ENCODE assay signal across 34 cellular contexts in the genomic region with DNA sequence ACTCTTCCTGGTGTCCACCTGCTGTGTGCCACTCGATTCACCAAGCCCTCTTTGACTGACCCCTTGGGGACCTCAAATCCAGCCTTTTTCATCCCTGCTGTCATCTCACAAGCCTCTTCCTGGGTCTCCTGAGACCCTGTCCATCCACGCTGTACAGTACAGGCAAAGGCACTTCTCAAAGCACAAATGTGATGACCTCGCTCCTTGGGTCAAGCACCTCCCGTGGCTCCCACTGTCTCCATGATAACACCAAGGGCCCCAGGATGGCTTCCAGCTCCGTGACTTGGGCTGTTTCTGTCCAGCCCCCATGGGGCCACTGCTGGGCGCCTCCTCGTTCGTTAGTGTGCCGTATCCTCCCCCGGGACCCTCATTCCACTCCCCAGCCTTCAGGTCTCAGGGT. TPM values are rescaled to one million over a fixed set of nuclear protein-coding genes. Genes with fewer than 3 reads are reported as not detected.
DNase-seq lines count a peak whose midpoint lies in the region; ATAC-seq and TF ChIP-seq lines count a peak whose summit lies in the region.
"Had no signal": no experiment of that assay in that cellular context is flagged by ENCODE, and none has a peak within 500 bp of the region (broad histone marks: within the 10 kb centered on the region; RNA-seq: fewer than 3 reads in every experiment).

No MANE protein-coding gene starts in this region.

- H3K79me2 ChIP-seq in HCT116 (ENCODE audit: insufficient read depth, low read length): no peaks in the 10 kb centered on the region
- H3K79me2 ChIP-seq in neural progenitor cell (ENCODE audit: low read depth): peaks cover 37% of the 10 kb centered on the region

- H3K9ac ChIP-seq in HCT116 (ENCODE audit: low read length) (peak overlapping the region; percentile 19; the same call in 1 of the 2 replicates), neural progenitor cell (no peak overlapping the region)

- intact Hi-C loops in HCT116 (cut with micrococcal nuclease): no loop called here
- intact Hi-C loops in activated naive CD4-positive, alpha-beta T cell treated with anti-CD3 and anti-CD28 coated beads for 36 hours (cut with micrococcal nuclease): no loop called here

- CTCF ChIA-PET in HCT116 (lab: Charles Lee): no interaction called here
- CTCF ChIA-PET in activated naive CD4-positive, alpha-beta T cell treated with anti-CD3 and anti-CD28 coated beads for 36 hours (lab: Charles Lee): no interaction called here

- TF ChIP-seq RAD21 in HCT116 (IDR thresholded peaks at IDR 0.05; ENCODE audit: low read depth): no peak

- no TSS peak for BruUV-seq in HCT116 (replicated peaks; lab: Mats Ljungman, UMichigan)

- H2AFZ ChIP-seq in HCT116 (ENCODE audit: low read depth, low read length, poor library complexity, severe bottlenecking) (no peak overlapping the region), neural progenitor cell (replicated peaks) (no peak overlapping the region)

- no peaks in the 10 kb centered on the region for H3K9me2 ChIP-seq in HCT116 (ENCODE audit: insufficient read depth)

- no peak for TF ChIP-seq POLR2A in HCT116 (IDR thresholded peaks at IDR 0.05; ENCODE audit: borderline replicate concordance, extremely low read depth, insufficient read depth, insufficient read length)

- H3K4me1 Mint-ChIP-seq in brain (peaks cover 36% of the 10 kb centered on the region), neural progenitor cell (peaks cover 27% of the 10 kb centered on the region)
- H3K4me1 Mint-ChIP-seq in activated naive CD4-positive, alpha-beta T cell treated with anti-CD3 and anti-CD28 coated beads for 36 hours (ENCODE audit: low read depth): peaks cover 11% of the 10 kb centered on the region

- TF ChIP-seq CTCF in 22Rv1 (IDR thresholded peaks at IDR 0.05) (no peak), HCT116 (IDR thresholded peaks at IDR 0.05 in 2 of 3, conservative IDR thresholded peaks at IDR 0.05 in 1 of 3; ENCODE audit: borderline replicate concordance in 1 of 3, insufficient read depth in 1 of 3, low read depth in 2 of 3, low read length in 2 of 3) (no peak), brain (conservative IDR thresholded peaks at IDR 0.05) (no peak), neural progenitor cell (IDR thresholded peaks at IDR 0.05) (no peak)

- H3K27ac ChIP-seq in 22Rv1 (peak overlapping the region; percentile 64; the same call in 1 of the 2 replicates), HCT116 (ENCODE audit: low read depth, low read length) (peak overlapping the region; percentile 64; the same call in 1 of the 2 replicates), neural progenitor cell (no peak overlapping the region)
- H3K27ac ChIP-seq: right lobe of liver, suprapubic skin, uterus had no signal

- H3K9me3 ChIP-seq in HCT116 (ENCODE audit: control insufficient read depth in 1 of 2, insufficient read depth in 1 of 2, low read depth in 1 of 2, low read length in 2 of 2): no peaks in the 10 kb centered on the region
- H3K9me3 ChIP-seq in neural progenitor cell (ENCODE audit: low read depth): no peaks in the 10 kb centered on the region
- H3K9me3 ChIP-seq: right lobe of liver, suprapubic skin, uterus had no signal

- H3K4me3 ChIP-seq in HCT116 (replicated peaks in 1 of 2; ENCODE audit: low read depth in 1 of 2, low read length in 2 of 2): no peak overlapping the region
- H3K4me3 ChIP-seq in neural progenitor cell: no peak overlapping the region
- H3K4me3 ChIP-seq: dorsolateral prefrontal cortex, right lobe of liver, suprapubic skin, uterus had no signal

- DNase-seq in HCT116 (ENCODE audit: low read depth, low spot score) (no peak), neural progenitor cell (ENCODE audit: low spot score) (no peak), mesenteric fat pad (ENCODE audit: low spot score) (no peak), iPS-NIHi7 (ENCODE audit: extremely low spot score) (no peak)
- no peak for DNase-seq in activated naive CD4-positive, alpha-beta T cell treated with anti-CD3 and anti-CD28 coated beads for 36 hours
- DNase-seq: activated CD4-positive, alpha-beta memory T cell treated with anti-CD3 and anti-CD28 coated beads for 36 hours; activated CD8-positive, alpha-beta memory T cell treated with anti-CD3 and anti-CD28 coated beads, Interleukin-2, amount 50 U/mL, for 48 hours; activated gamma-delta T cell; activated naive CD8-positive, alpha-beta T cell treated with anti-CD3 and anti-CD28 coated beads, Interleukin-2, amount 50 U/mL, for 24 hours; DMS53; dorsolateral prefrontal cortex; mammary epithelial cell; NCI-H1105; NCI-H1930; NCI-H2227 treated with DMSO at 0.1 percent for 48 hours; posterior cingulate gyrus; right lobe of liver; stimulated activated CD4-positive, alpha-beta T cell treated with anti-CD3 and anti-CD28 coated beads, Interleukin-4, amount 100 ng/mL, for 4 hours; stimulated activated naive CD4-positive, alpha-beta T cell; T-cell; uterus had no signal

- POLR2A ChIA-PET in HCT116 (lab: Charles Lee): no interaction called here

- peaks cover 15% of the 10 kb centered on the region for H3F3A ChIP-seq in neural progenitor cell (ENCODE audit: low read depth)

- ATAC-seq in HCT116 (no peak), GM19455 (IDR thresholded peaks at IDR 0.05; ENCODE audit: unreplicated experiment) (no peak)
- ATAC-seq: activated CD4-positive, CD25-positive, alpha-beta regulatory T cell treated with anti-CD3 and anti-CD28 coated beads, Interleukin-2, amount 50 U/mL, for 24 hours; activated naive CD8-positive, alpha-beta T cell treated with anti-CD3 and anti-CD28 coated beads, Interleukin-2, amount 50 U/mL, for 24 hours; right lobe of liver; T-cell had no signal

- H3K4me1 ChIP-seq in HCT116 (ENCODE audit: control insufficient read depth in 1 of 2, insufficient read depth in 2 of 2, low read length in 2 of 2) (peaks cover 36 to 46% of the 10 kb centered on the region in 2 experiments), neural progenitor cell (peaks cover 14% of the 10 kb centered on the region)
- H3K4me1 ChIP-seq: right lobe of liver, uterus had no signal

- H3K36me3 ChIP-seq in HCT116 (ENCODE audit: control insufficient read depth in 1 of 2, insufficient read depth in 2 of 2, low read length in 2 of 2) (no peaks in the 10 kb centered on the region), neural progenitor cell (no peaks in the 10 kb centered on the region)
- H3K36me3 ChIP-seq: right lobe of liver, suprapubic skin, uterus had no signal

- H3K36me3 Mint-ChIP-seq in brain (peaks cover 27% of the 10 kb centered on the region), neural progenitor cell (peaks cover 4% of the 10 kb centered on the region)
- no peaks in the 10 kb centered on the region for H3K36me3 Mint-ChIP-seq in activated naive CD4-positive, alpha-beta T cell treated with anti-CD3 and anti-CD28 coated beads for 36 hours (ENCODE audit: low read depth)
- H3K36me3 Mint-ChIP-seq: activated CD4-positive, alpha-beta memory T cell treated with anti-CD3 and anti-CD28 coated beads for 36 hours; T-cell had no signal

- H3K4me3 Mint-ChIP-seq in brain: no peak overlapping the region
- peak overlapping the region; percentile 44 for H3K4me3 Mint-ChIP-seq in neural progenitor cell
- H3K4me3 Mint-ChIP-seq in activated naive CD4-positive, alpha-beta T cell treated with anti-CD3 and anti-CD28 coated beads for 36 hours: no peak overlapping the region
- H3K4me3 Mint-ChIP-seq: activated CD4-positive, alpha-beta memory T cell treated with anti-CD3 and anti-CD28 coated beads for 36 hours; activated naive CD8-positive, alpha-beta T cell treated with anti-CD3 and anti-CD28 coated beads, Interleukin-2, amount 50 U/mL, for 24 hours; IgD-negative memory B cell; neural crest cell; T-cell had no signal

- H3K4me2 ChIP-seq in HCT116 (ENCODE audit: low read length) (peak overlapping the region; percentile 81), neural progenitor cell (no peak overlapping the region)

- no peaks in the 10 kb centered on the region for H3K27me3 ChIP-seq in HCT116 (ENCODE audit: insufficient read depth, low read length)
- H3K27me3 ChIP-seq in neural progenitor cell: no peaks in the 10 kb centered on the region
- H3K27me3 ChIP-seq: dorsolateral prefrontal cortex, right lobe of liver, suprapubic skin, uterus had no signal

- RAD21 ChIA-PET in HCT116 (lab: Charles Lee; ENCODE audit: low non-redundant PET in 1 of 2, low total read pairs in 2 of 2, uncharacterized antibody in 2 of 2, unreplicated experiment in 2 of 2): no interaction called here

- H3K27ac Mint-ChIP-seq in brain (peak overlapping the region in 4 of 5 experiments; percentile 48 to 73 (median 64)), neural progenitor cell (peak overlapping the region; percentile 92)
- H3K27ac Mint-ChIP-seq in activated naive CD4-positive, alpha-beta T cell treated with anti-CD3 and anti-CD28 coated beads for 36 hours: no peak overlapping the region
- H3K27ac Mint-ChIP-seq: activated CD4-positive, alpha-beta memory T cell treated with anti-CD3 and anti-CD28 coated beads for 36 hours; activated naive CD8-positive, alpha-beta T cell treated with anti-CD3 and anti-CD28 coated beads, Interleukin-2, amount 50 U/mL, for 24 hours had no signal

- no peaks in the 10 kb centered on the region for H4K20me1 ChIP-seq in HCT116 (ENCODE audit: insufficient read depth)
- peaks cover 32% of the 10 kb centered on the region for H4K20me1 ChIP-seq in neural progenitor cell (ENCODE audit: low read depth)

- H3K9me3 Mint-ChIP-seq in brain (peaks cover 0 to 5% (median 0%) of the 10 kb centered on the region in 5 experiments), neural progenitor cell (no peaks in the 10 kb centered on the region)
- H3K9me3 Mint-ChIP-seq in activated naive CD4-positive, alpha-beta T cell treated with anti-CD3 and anti-CD28 coated beads for 36 hours: no peaks in the 10 kb centered on the region
- H3K9me3 Mint-ChIP-seq: activated CD4-positive, alpha-beta memory T cell treated with anti-CD3 and anti-CD28 coated beads for 36 hours; activated naive CD8-positive, alpha-beta T cell treated with anti-CD3 and anti-CD28 coated beads, Interleukin-2, amount 50 U/mL, for 24 hours; IgD-negative memory B cell; neural crest cell; T-cell had no signal

- H3K27me3 Mint-ChIP-seq in brain (no peaks in the 10 kb centered on the region), neural progenitor cell (ENCODE audit: insufficient read depth, low read depth) (peaks cover 2% of the 10 kb centered on the region)
- H3K27me3 Mint-ChIP-seq in activated naive CD4-positive, alpha-beta T cell treated with anti-CD3 and anti-CD28 coated beads for 36 hours (ENCODE audit: low read depth): no peaks in the 10 kb centered on the region
- H3K27me3 Mint-ChIP-seq: activated CD4-positive, alpha-beta memory T cell treated with anti-CD3 and anti-CD28 coated beads for 36 hours; activated naive CD8-positive, alpha-beta T cell treated with anti-CD3 and anti-CD28 coated beads, Interleukin-2, amount 50 U/mL, for 24 hours; IgD-negative memory B cell; T-cell had no signal

RNA-seq across cellular contexts. Expression of gene PVRIG, which starts 28.7 kb away (rescaled TPM):
- 0.30 TPM for total RNA-seq in HCT116 (2021; ENCODE audit: unreplicated experiment)
- polyA plus RNA-seq in HCT116 (2012): 0.16 and 0.69 TPM in 2 replicates
- polyA plus RNA-seq in brain (ENCODE audit: insufficient read depth, low read depth, low replicate concordance): 0.22 TPM
- not detected in 2 replicates for total RNA-seq in neural progenitor cell (ENCODE audit: low replicate concordance)
- 10 to 100 TPM; 22.7 to 22.8 TPM for total RNA-seq in activated naive CD4-positive, alpha-beta T cell treated with anti-CD3 and anti-CD28 coated beads for 36 hours
- not detected for total RNA-seq in mesenteric fat pad
- total RNA-seq: A673, cerebellum, G401, H4, mammary epithelial cell, neural crest cell, RPMI7951, SK-MEL-5, suprapubic skin had no signal
- polyA plus RNA-seq: mammary epithelial cell had no signal

RNA-seq across cellular contexts. Expression of gene SPDYE3, which starts 59.0 kb away (rescaled TPM):
- total RNA-seq in HCT116 (2021; ENCODE audit: unreplicated experiment): not detected
- polyA plus RNA-seq in HCT116 (2012): 3.3 and 3.5 TPM in 2 replicates
- not detected for polyA plus RNA-seq in brain (ENCODE audit: insufficient read depth, low read depth, low replicate concordance)
- not detected in 2 replicates for total RNA-seq in neural progenitor cell (ENCODE audit: low replicate concordance)
- not detected for total RNA-seq in activated naive CD4-positive, alpha-beta T cell treated with anti-CD3 and anti-CD28 coated beads for 36 hours
- not detected for total RNA-seq in mesenteric fat pad
- total RNA-seq: A673; activated CD4-positive, alpha-beta memory T cell treated with anti-CD3 and anti-CD28 coated beads for 36 hours; cerebellum; G401; H4; mammary epithelial cell; neural crest cell; right lobe of liver; RPMI7951; suprapubic skin; T-cell; uterus had no signal
- polyA plus RNA-seq: mammary epithelial cell had no signal

Comparison
In these comparisons a context has a peak if more than half of its experiments do, and no peak if none do; other contexts are left out.
1. RNA of gene PVRIG, which starts 28.7 kb away (total RNA-seq): 22.7 to 22.8 TPM in activated naive CD4-positive, alpha-beta T cell treated with anti-CD3 and anti-CD28 coated beads for 36 hours; not detected in mesenteric fat pad (single experiment), 0.30 TPM in HCT116 (single experiment) and not detected in neural progenitor cell; every median in the first group is over 10 times any median in the second.